ENCODE assay signal across 30 cellular contexts in genomic region chr2:120612931-120613330, GRCh38.
"Had no signal": no experiment of that assay in that cellular context is flagged by ENCODE, and none has a peak within 500 bp of the region (broad histone marks: within the 10 kb centered on the region; RNA-seq: fewer than 3 reads in every experiment).

No MANE protein-coding gene starts in this region.

- ATAC-seq: activated naive CD4-positive, alpha-beta T cell treated with anti-CD3 and anti-CD28 coated beads, Interleukin-2, amount 50 U/mL, for 72 hours; heart right ventricle; left lung; natural killer cell treated with Interleukin-12 subunit alpha and Interleukin-12 subunit beta and Interleukin-15 and Interleukin-18, amount 100 ng/mL, for 72 hours; sciatic nerve; stimulated activated effector memory CD8-positive, alpha-beta T cell treated with anti-CD3 and anti-CD28 coated beads, Interleukin-12 subunit alpha, Interleukin-12 subunit beta, amount 100 ng/mL, for 72 hours; stimulated activated naive CD8-positive, alpha-beta T cell treated with anti-CD3 and anti-CD28 coated beads, Interleukin-15, amount 100 ng/mL, for 72 hours; WTC11 had no signal

- H3K4me1 Mint-ChIP-seq: activated CD4-positive, alpha-beta memory T cell treated with anti-CD3 and anti-CD28 coated beads, Interleukin-2, amount 10 ng/mL, durations not matched to agents 7 days and 5 days; activated CD4-positive, alpha-beta T cell treated with anti-CD3 and anti-CD28 coated beads, Interleukin-2, amount 10 ng/mL, durations not matched to agents 7 days and 5 days; central memory CD8-positive, alpha-beta T cell; stimulated activated effector memory CD8-positive, alpha-beta T cell treated with anti-CD3 and anti-CD28 coated beads, Interleukin-12 subunit alpha, Interleukin-12 subunit beta, amount 100 ng/mL, for 72 hours; stimulated activated naive CD8-positive, alpha-beta T cell treated with anti-CD3 and anti-CD28 coated beads, Interleukin-15, amount 100 ng/mL, for 72 hours had no signal

- H3K4me3 Mint-ChIP-seq: activated CD4-positive, alpha-beta memory T cell treated with anti-CD3 and anti-CD28 coated beads, Interleukin-2, amount 10 ng/mL, durations not matched to agents 7 days and 5 days; activated CD4-positive, alpha-beta T cell treated with anti-CD3 and anti-CD28 coated beads, Interleukin-2, amount 10 ng/mL, durations not matched to agents 7 days and 5 days; activated T-cell treated with anti-CD3 and anti-CD28 coated beads, Interleukin-2, amount 50 U/mL, for 24 hours; central memory CD8-positive, alpha-beta T cell; natural killer cell treated with Interleukin-12 subunit alpha and Interleukin-12 subunit beta and Interleukin-15 and Interleukin-18, amount 100 ng/mL, for 72 hours; stimulated activated effector memory CD8-positive, alpha-beta T cell treated with anti-CD3 and anti-CD28 coated beads, Interleukin-12 subunit alpha, Interleukin-12 subunit beta, amount 100 ng/mL, for 72 hours; stimulated activated naive CD8-positive, alpha-beta T cell treated with anti-CD3 and anti-CD28 coated beads, Interleukin-15, amount 100 ng/mL, for 72 hours; type B pancreatic cell; WTC11 had no signal

- H3K4me1 ChIP-seq: left lung, lower lobe of right lung had no signal

- H3K36me3 ChIP-seq: esophagus muscularis mucosa, heart right ventricle, left lung, lower lobe of right lung, neutrophil, ovary, vagina had no signal

- H3K36me3 Mint-ChIP-seq: activated naive CD4-positive, alpha-beta T cell treated with anti-CD3 and anti-CD28 coated beads, Interleukin-2, amount 50 U/mL, for 72 hours; natural killer cell treated with Interleukin-12 subunit alpha and Interleukin-12 subunit beta and Interleukin-15 and Interleukin-18, amount 100 ng/mL, for 72 hours; stimulated activated effector memory CD8-positive, alpha-beta T cell treated with anti-CD3 and anti-CD28 coated beads, Interleukin-12 subunit alpha, Interleukin-12 subunit beta, amount 100 ng/mL, for 72 hours; type B pancreatic cell; WTC11 had no signal

- H3K27ac Mint-ChIP-seq: activated CD4-positive, alpha-beta memory T cell treated with anti-CD3 and anti-CD28 coated beads, Interleukin-2, amount 10 ng/mL, durations not matched to agents 7 days and 5 days; activated CD4-positive, alpha-beta T cell treated with anti-CD3 and anti-CD28 coated beads, Interleukin-2, amount 10 ng/mL, durations not matched to agents 7 days and 5 days; activated naive CD4-positive, alpha-beta T cell treated with anti-CD3 and anti-CD28 coated beads, Interleukin-2, amount 50 U/mL, for 72 hours; activated T-cell treated with anti-CD3 and anti-CD28 coated beads, Interleukin-2, amount 50 U/mL, for 24 hours; natural killer cell treated with Interleukin-12 subunit alpha and Interleukin-12 subunit beta and Interleukin-15 and Interleukin-18, amount 100 ng/mL, for 72 hours; progenitor cell of endocrine pancreas; stimulated activated effector memory CD8-positive, alpha-beta T cell treated with anti-CD3 and anti-CD28 coated beads, Interleukin-12 subunit alpha, Interleukin-12 subunit beta, amount 100 ng/mL, for 72 hours; type B pancreatic cell; WTC11 had no signal

- H3K9me3 Mint-ChIP-seq: activated CD4-positive, alpha-beta memory T cell treated with anti-CD3 and anti-CD28 coated beads, Interleukin-2, amount 10 ng/mL, durations not matched to agents 7 days and 5 days; activated CD4-positive, alpha-beta T cell treated with anti-CD3 and anti-CD28 coated beads, Interleukin-2, amount 10 ng/mL, durations not matched to agents 7 days and 5 days; activated naive CD4-positive, alpha-beta T cell treated with anti-CD3 and anti-CD28 coated beads, Interleukin-2, amount 50 U/mL, for 72 hours; activated T-cell treated with anti-CD3 and anti-CD28 coated beads, Interleukin-2, amount 50 U/mL, for 24 hours; central memory CD8-positive, alpha-beta T cell; natural killer cell treated with Interleukin-12 subunit alpha and Interleukin-12 subunit beta and Interleukin-15 and Interleukin-18, amount 100 ng/mL, for 72 hours; stimulated activated effector memory CD8-positive, alpha-beta T cell treated with anti-CD3 and anti-CD28 coated beads, Interleukin-12 subunit alpha, Interleukin-12 subunit beta, amount 100 ng/mL, for 72 hours; stimulated activated naive CD8-positive, alpha-beta T cell treated with anti-CD3 and anti-CD28 coated beads, Interleukin-15, amount 100 ng/mL, for 72 hours; type B pancreatic cell; WTC11 had no signal

- DNase-seq: activated CD4-positive, alpha-beta memory T cell treated with anti-CD3 and anti-CD28 coated beads, Interleukin-2, amount 10 ng/mL, durations not matched to agents 7 days and 5 days; activated CD4-positive, alpha-beta T cell treated with anti-CD3 and anti-CD28 coated beads for 1 hour; activated CD4-positive, alpha-beta T cell treated with anti-CD3 and anti-CD28 coated beads, Interleukin-2, amount 10 ng/mL, durations not matched to agents 7 days and 5 days; activated CD8-positive, alpha-beta memory T cell treated with anti-CD3 and anti-CD28 coated beads, Interleukin-2, amount 50 U/mL, for 48 hours; activated gamma-delta T cell treated with Interleukin-2 at 50 U/mL for 16 hours; activated T-cell treated with anti-CD3 and anti-CD28 coated beads, Interleukin-2, amount 50 U/mL, for 24 hours; dermis blood vessel endothelial cell; effector CD4-positive, alpha-beta T cell; foreskin melanocyte; heart right ventricle; kidney glomerular epithelial cell; lower lobe of right lung; mesenchymal stem cell; ovary; stimulated activated CD4-positive, alpha-beta T cell treated with anti-CD3 and anti-CD28 coated beads, Interleukin-4, amount 100 ng/mL, for 24 hours; stimulated activated naive CD8-positive, alpha-beta T cell treated with anti-CD3 and anti-CD28 coated beads, Interleukin-15, amount 100 ng/mL, for 72 hours; substantia nigra had no signal

- H3K27ac ChIP-seq: esophagus muscularis mucosa, heart right ventricle, left lung, lower lobe of right lung, neutrophil, ovary, vagina had no signal

- H3K27me3 ChIP-seq: ovary, vagina had no signal

- H3K27me3 Mint-ChIP-seq: activated CD4-positive, alpha-beta memory T cell treated with anti-CD3 and anti-CD28 coated beads, Interleukin-2, amount 10 ng/mL, durations not matched to agents 7 days and 5 days; activated CD4-positive, alpha-beta T cell treated with anti-CD3 and anti-CD28 coated beads, Interleukin-2, amount 10 ng/mL, durations not matched to agents 7 days and 5 days; activated T-cell treated with anti-CD3 and anti-CD28 coated beads, Interleukin-2, amount 50 U/mL, for 24 hours had no signal

- H3K9me3 ChIP-seq: esophagus muscularis mucosa, heart right ventricle, left lung, lower lobe of right lung, neutrophil, ovary, vagina had no signal

- H3K4me3 ChIP-seq: esophagus muscularis mucosa, heart right ventricle, left lung, lower lobe of right lung, ovary, skin epidermis, vagina had no signal
